ENCODE assay signal across 7 cellular contexts in genomic region chr11:124798991-124799383, GRCh38. TPM values are rescaled to one million over a fixed set of nuclear protein-coding genes. Genes with fewer than 3 reads are reported as not detected.
DNase-seq lines count a peak whose midpoint lies in the region; ATAC-seq and TF ChIP-seq lines count a peak whose summit lies in the region.

No MANE protein-coding gene starts in this region.

- H3K4me1 ChIP-seq in adrenal gland (replicated peaks in 1 of 2) (peaks cover 7 to 24% of the 10 kb centered on the region in 2 donors), transverse colon (peaks cover 5 to 31% (median 20%) of the 10 kb centered on the region in 4 donors)

- no peak for TF ChIP-seq POLR2A in adrenal gland (IDR thresholded peaks at IDR 0.05)
- no peak for TF ChIP-seq POLR2A in transverse colon (IDR thresholded peaks at IDR 0.05)

- H3K27me3 ChIP-seq in adrenal gland (no peaks in the 10 kb centered on the region), transverse colon (no peaks in the 10 kb centered on the region)

- 4 to 6% (median 5%) methylated on average over 9 to 10 of the region's 10 CpGs for WGBS in adrenal gland, 4 donors
- 3 to 14% methylated on average over 4 to 10 of the region's 10 CpGs for WGBS in transverse colon (ENCODE audit: low coverage in 1 of 2), 2 donors

- intact Hi-C loops in adrenal gland (cut with DNase I) (no loop called here), transverse colon (cut with DNase I; ENCODE audit: low total_unique reads) (loop anchor here (5.0 kb wide), 1 partner anchor 698 kb away; the partner anchor contains the start of gene FEZ1)

- peak; percentile 18 for DNase-seq in GM10248 (ENCODE audit: extremely low spot score)
- peak; percentile 49 for DNase-seq in Jurkat, Clone E6-1 (ENCODE audit: low read depth, low spot score)
- no peak for DNase-seq in adrenal gland
- peak; percentile 46 for DNase-seq in kidney glomerular epithelial cell (lab: John Stamatoyannopoulos, UW)
- peak; percentile 11 for DNase-seq in transverse colon
- no peak for DNase-seq in nucleus accumbens (lab: John Stamatoyannopoulos, UW)

- TF ChIP-seq EP300 in transverse colon (IDR thresholded peaks at IDR 0.05; ENCODE audit: low read depth) = no peak

- H3K27ac ChIP-seq in adrenal gland (peak overlapping the region in 3 of 5 donors; percentile 96 to 98 (median 98)), transverse colon (peak overlapping the region; percentile 94 to 98 (median 96))

- peak; percentile 34 for ATAC-seq in GM21528 (IDR thresholded peaks at IDR 0.05; ENCODE audit: low FRiP score, unreplicated experiment)

- H3K36me3 ChIP-seq in adrenal gland (replicated peaks in 1 of 2) (no peaks in the 10 kb centered on the region), transverse colon (no peaks in the 10 kb centered on the region)

- peak overlapping the region; percentile 68 for H3K4me3 ChIP-seq in Jurkat, Clone E6-1 (ENCODE audit: low read length)
- H3K4me3 ChIP-seq in adrenal gland (peak overlapping the region in 2 of 4 donors; percentile 78 to 98), transverse colon (peak overlapping the region; percentile 84 to 97 (median 90))

- H3K9me3 ChIP-seq in adrenal gland (replicated peaks in 1 of 3) (no peaks in the 10 kb centered on the region), transverse colon (no peaks in the 10 kb centered on the region)

- in situ Hi-C loops in transverse colon (cut with MboI; ENCODE audit: low pct_ligation_motif_present in 1 of 4, low pct_unique_long_range_greater_than_20kb in 1 of 4, low sequenced_read_pairs in 3 of 4) = no loop called here

- POLR2A ChIA-PET in GM10248 (lab: Yijun Ruan, JAX) = no interaction called here

- CTCF ChIA-PET in GM10248 (lab: Yijun Ruan, JAX) = interaction anchor here (0.8 to 24.9 kb wide), 11 partner anchors 9 to 175 kb away, joined by 3 to 381 read pairs (median 8); partner anchors contain the start of gene ESAM

- no peak for TF ChIP-seq CTCF in GM10248 (IDR thresholded peaks at IDR 0.05; ENCODE audit: control extremely low read depth, extremely low read depth, low read depth, missing control alignments)
- no peak for TF ChIP-seq CTCF in adrenal gland (IDR thresholded peaks at IDR 0.05)
- no peak for TF ChIP-seq CTCF in transverse colon (IDR thresholded peaks at IDR 0.05)

RNA-seq across cellular contexts. Expression of gene MSANTD2, which starts 1.2 kb away (rescaled TPM):
- polyA plus RNA-seq in Jurkat, Clone E6-1 (2012; ENCODE audit: insufficient read depth, insufficient read length) = 2.7 TPM
- total RNA-seq in adrenal gland (10 to 100 TPM in 3 of 8 donors, 1 to 10 TPM in 5; 4.4 to 16.2 (median 6.3) TPM), transverse colon (10 to 100 TPM in 2 of 4 donors, 1 to 10 TPM in 2; 8.1 to 40.0 (median 15.1) TPM)
- 10 to 100 TPM in 2 of 3 donors, 1 to 10 TPM in 1; 7.1 to 16.8 (median 16.2) TPM for polyA plus RNA-seq in adrenal gland

RNA-seq across cellular contexts. Expression of gene ESAM, which starts 36.9 kb away (rescaled TPM):
- polyA plus RNA-seq in Jurkat, Clone E6-1 (2012; ENCODE audit: insufficient read depth, insufficient read length) = 0.48 TPM
- total RNA-seq in adrenal gland = 10 to 100 TPM; 10.6 to 36.9 (median 29.3) TPM
- 10 to 100 TPM; 17.1 to 31.2 (median 21.5) TPM for polyA plus RNA-seq in adrenal gland
- 10 to 100 TPM in 1 of 4 donors, 1 to 10 TPM in 3; 5.8 to 10.1 (median 6.5) TPM for total RNA-seq in transverse colon

RNA-seq across cellular contexts. Expression of gene VSIG2, which starts 46.9 kb away (rescaled TPM):
- polyA plus RNA-seq in Jurkat, Clone E6-1 (2012; ENCODE audit: insufficient read depth, insufficient read length) = not detected
- 1 to 10 TPM in 1 of 8 donors, under 1 TPM in 3, not detected in 4; 0.25 to 1.4 (median 0.48) TPM for total RNA-seq in adrenal gland
- polyA plus RNA-seq in adrenal gland = 1 to 10 TPM in 1 of 3 donors, under 1 TPM in 2; 0.29 to 2.4 (median 0.67) TPM
- 100 to 1,000 TPM in 3 of 4 donors, 10 to 100 TPM in 1; 91.3 to 160 (median 108) TPM for total RNA-seq in transverse colon

RNA-seq across cellular contexts. Expression of gene NRGN, which starts 59.2 kb away (rescaled TPM):
- polyA plus RNA-seq in Jurkat, Clone E6-1 (2012; ENCODE audit: insufficient read depth, insufficient read length) = 19.5 TPM
- total RNA-seq in adrenal gland = 1 to 10 TPM in 6 of 8 donors, not detected in 2; 1.2 to 4.1 (median 3.4) TPM
- 10 to 100 TPM in 1 of 3 donors, 1 to 10 TPM in 2; 5.1 to 10.9 (median 9.6) TPM for polyA plus RNA-seq in adrenal gland
- 1 to 10 TPM in 1 of 4 donors, under 1 TPM in 1, not detected in 2; 0.96 to 1.5 TPM for total RNA-seq in transverse colon

Comparison
In these comparisons a context has a peak if more than half of its experiments do, and no peak if none do; other contexts are left out.
1. DNase-seq: peak in GM10248 (single experiment), Jurkat, Clone E6-1 (single experiment), kidney glomerular epithelial cell (single experiment) and transverse colon (single experiment); none in adrenal gland (0 of 7) and nucleus accumbens (0 of 56).
2. RNA of gene VSIG2, which starts 46.9 kb away (total RNA-seq): 91.3 to 160 TPM in transverse colon; 0.25 to 1.4 TPM in adrenal gland; every median in the first group is over 10 times any median in the second.